19 cellular contexts compared by ENCODE assay signal in genomic region chr1:7468248-7468647, GRCh38.
"Had no signal": no experiment of that assay in that cellular context is flagged by ENCODE, and none has a peak within 500 bp of the region (broad histone marks: within the 10 kb centered on the region; RNA-seq: fewer than 3 reads in every experiment).

No MANE protein-coding gene starts in this region.

- H3K9me3 ChIP-seq: heart right ventricle, lower lobe of right lung, prostate gland, spleen had no signal

- H3K27ac ChIP-seq: brain microvascular endothelial cell, heart right ventricle, lower lobe of right lung, prostate gland, spleen, WERI-Rb-1 had no signal

- H3K27me3 ChIP-seq: brain microvascular endothelial cell, heart right ventricle, spleen had no signal

- ATAC-seq: activated CD8-positive, alpha-beta T cell treated with anti-CD3 and anti-CD28 coated beads, Interleukin-2, amount 10 ng/mL, durations not matched to agents 7 days and 5 days; activated naive CD4-positive, alpha-beta T cell treated with anti-CD3 and anti-CD28 coated beads, Interleukin-2, amount 50 U/mL, for 72 hours; activated T-helper 17 cell treated with anti-CD3 and anti-CD28 coated beads, Interleukin-2, amount 50 U/mL, for 72 hours; heart right ventricle; lower lobe of right lung; naive thymus-derived CD8-positive, alpha-beta T cell; stimulated activated naive CD8-positive, alpha-beta T cell treated with anti-CD3 and anti-CD28 coated beads, Interleukin-15, Interleukin-2, amounts not matched to agents 100 U/mL and 50 U/mL, for 24 hours had no signal

- H3K36me3 ChIP-seq: brain microvascular endothelial cell, heart right ventricle, lower lobe of right lung, prostate gland, spleen, WERI-Rb-1 had no signal

- DNase-seq: activated CD4-positive, alpha-beta T cell treated with anti-CD3 and anti-CD28 coated beads, Interleukin-2, amount 10 ng/mL, durations not matched to agents 7 days and 5 days; activated CD4-positive, CD25-positive, alpha-beta regulatory T cell treated with anti-CD3 and anti-CD28 coated beads, Interleukin-2, amount 50 U/mL, for 72 hours; activated CD8-positive, alpha-beta T cell treated with anti-CD3 and anti-CD28 coated beads, Interleukin-2, amount 10 ng/mL, durations not matched to agents 7 days and 5 days; activated T-cell treated with anti-CD3 and anti-CD28 coated beads, Interleukin-2, amount 50 U/mL, for 1 hour; aorta; brain microvascular endothelial cell; caudate nucleus; effector CD4-positive, alpha-beta T cell; heart right ventricle; kidney; lower lobe of right lung; naive thymus-derived CD8-positive, alpha-beta T cell; spleen; stimulated activated CD4-positive, alpha-beta T cell treated with anti-CD3 and anti-CD28 coated beads, Interleukin-4, amount 100 ng/mL, for 4 hours; stimulated activated naive CD8-positive, alpha-beta T cell treated with anti-CD3 and anti-CD28 coated beads, Interleukin-15, Interleukin-2, amounts not matched to agents 100 U/mL and 50 U/mL, for 24 hours; WERI-Rb-1 had no signal

- H3K4me1 ChIP-seq: prostate gland had no signal

- H3K4me3 ChIP-seq: heart right ventricle, lower lobe of right lung, prostate gland, spleen had no signal
